8 cellular contexts compared by ENCODE assay signal in the genomic region with DNA sequence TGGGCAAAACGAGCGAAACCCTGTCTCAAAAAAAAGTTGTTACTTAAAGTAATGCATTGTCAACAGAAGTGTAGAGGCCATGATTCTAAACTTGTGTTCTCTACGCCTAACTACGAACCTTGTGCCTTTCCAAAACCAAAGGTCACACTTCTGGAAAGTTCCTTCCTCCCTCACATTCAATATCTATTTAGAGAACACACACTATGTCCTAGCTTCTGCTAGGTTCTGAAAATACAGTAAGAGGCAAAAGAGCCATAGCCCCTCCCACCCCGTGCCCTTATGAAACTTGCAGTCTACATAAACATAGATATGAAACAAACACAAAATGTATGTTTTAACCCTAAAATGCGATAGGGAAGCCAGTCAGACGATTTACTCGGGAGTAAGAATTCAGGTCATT. TPM values are rescaled to one million over a fixed set of nuclear protein-coding genes. Genes with fewer than 3 reads are reported as not detected.
A peak's percentile ranks its signal among the peaks of the same experiment; 100 is the strongest.
DNase-seq lines count a peak whose midpoint lies in the region; ATAC-seq, FAIRE-seq and TF ChIP-seq lines count a peak whose summit lies in the region.

No MANE protein-coding gene starts in this region.

- TF ChIP-seq CTCF in BJ (IDR thresholded peaks at IDR 0.05; ENCODE audit: insufficient read depth, low read depth, low read length) (no peak), HFF-Myc (IDR thresholded peaks at IDR 0.05; ENCODE audit: low read depth, low read length, missing control alignments) (no peak)

- H3K27me3 ChIP-seq in BJ (ENCODE audit: control insufficient read depth, insufficient read depth, low read length): no peaks in the 10 kb centered on the region; the same call in 1 of the 2 replicates
- H3K27me3 ChIP-seq in iPS-18a (ENCODE audit: control insufficient read depth, insufficient read depth, low read length): peaks cover 8% of the 10 kb centered on the region
- H3K27me3 ChIP-seq in stomach smooth muscle (ENCODE audit: control insufficient read depth in 1 of 2, insufficient read depth in 2 of 2, low read length in 2 of 2): no peaks in the 10 kb centered on the region

- no peak for ATAC-seq in activated T-helper 17 cell treated with anti-CD3 and anti-CD28 coated beads, Interleukin-2, amount 50 U/mL, for 72 hours (replicated peaks)

- no peaks in the 10 kb centered on the region for H3K27me3 Mint-ChIP-seq in activated T-helper 17 cell treated with anti-CD3 and anti-CD28 coated beads, Interleukin-2, amount 50 U/mL, for 72 hours

- no peaks in the 10 kb centered on the region for H3K4me1 ChIP-seq in iPS-18a (ENCODE audit: control insufficient read depth, low read depth, low read length)
- peaks cover 11% of the 10 kb centered on the region for H3K4me1 ChIP-seq in stomach smooth muscle (ENCODE audit: control insufficient read depth, insufficient read depth, low read length)

- no peaks in the 10 kb centered on the region for H3K36me3 ChIP-seq in BJ (ENCODE audit: control insufficient read depth, insufficient read depth, low read length)
- H3K36me3 ChIP-seq in iPS-18a (ENCODE audit: control insufficient read depth, low read depth, low read length): no peaks in the 10 kb centered on the region
- H3K36me3 ChIP-seq in stomach smooth muscle (ENCODE audit: control insufficient read depth in 2 of 2, insufficient read depth in 2 of 2, low read length in 2 of 2): no peaks in the 10 kb centered on the region

- H3K9me3 ChIP-seq in iPS-18a (ENCODE audit: control insufficient read depth, low read depth, low read length) (no peaks in the 10 kb centered on the region), stomach smooth muscle (ENCODE audit: control insufficient read depth in 2 of 2, low read length in 2 of 2) (no peaks in the 10 kb centered on the region)

- POLR2A ChIA-PET in BJ (lab: Charles Lee): no interaction called here

- H3K4me1 Mint-ChIP-seq in activated T-helper 17 cell treated with anti-CD3 and anti-CD28 coated beads, Interleukin-2, amount 50 U/mL, for 72 hours: peaks cover 11% of the 10 kb centered on the region

- TF ChIP-seq POLR2A in H54 (IDR thresholded peaks at IDR 0.05; ENCODE audit: low read depth, low read length): no peak

- no peak overlapping the region for H3K27ac ChIP-seq in iPS-18a (ENCODE audit: low read length)
- H3K27ac ChIP-seq in stomach smooth muscle (ENCODE audit: low read length): peak overlapping the region; percentile 61

- peak overlapping the region; percentile 84 for H3K4me3 Mint-ChIP-seq in activated T-helper 17 cell treated with anti-CD3 and anti-CD28 coated beads, Interleukin-2, amount 50 U/mL, for 72 hours

- H3K4me3 ChIP-seq in BJ (ENCODE audit: low read depth, low read length): peak overlapping the region; percentile 69
- peak overlapping the region; percentile 54 for H3K4me3 ChIP-seq in HFF-Myc (replicated peaks; ENCODE audit: low read depth, low read length)
- H3K4me3 ChIP-seq in iPS-18a (ENCODE audit: low read length): peak overlapping the region; percentile 80
- peak overlapping the region; percentile 85 to 93 for H3K4me3 ChIP-seq in stomach smooth muscle (ENCODE audit: low read length in 2 of 2)

- H3K36me3 Mint-ChIP-seq in activated T-helper 17 cell treated with anti-CD3 and anti-CD28 coated beads, Interleukin-2, amount 50 U/mL, for 72 hours (ENCODE audit: low read depth): peaks cover 11% of the 10 kb centered on the region

- no peak for FAIRE-seq in H54 (lab: Jason Lieb, UNC)

- no peaks in the 10 kb centered on the region for H3K9me3 Mint-ChIP-seq in activated T-helper 17 cell treated with anti-CD3 and anti-CD28 coated beads, Interleukin-2, amount 50 U/mL, for 72 hours

- H3K27ac Mint-ChIP-seq in activated T-helper 17 cell treated with anti-CD3 and anti-CD28 coated beads, Interleukin-2, amount 50 U/mL, for 72 hours: peak overlapping the region; percentile 90

- DNase-seq in BJ (ENCODE audit: low read depth) (no peak), HFF-Myc (ENCODE audit: extremely low read depth, low read depth) (no peak), NCI-H446 (lab: John Stamatoyannopoulos, UW) (no peak), H54 (ENCODE audit: insufficient read length, low spot score) (no peak), germinal center (ENCODE audit: low spot score) (no peak)

- CTCF ChIA-PET in BJ (lab: Yijun Ruan, JAX): interaction anchor here (0.8 to 8.2 kb wide), 25 partner anchors 10 to 745 kb away, joined by 3 to 116 read pairs (median 4); no protein-coding TSS in a partner anchor

- H3K9ac ChIP-seq in iPS-18a (ENCODE audit: low read length) (peak overlapping the region; percentile 53), stomach smooth muscle (ENCODE audit: low read length in 2 of 2) (peak overlapping the region; percentile 78)

RNA-seq across cellular contexts. Expression of a gene that starts 36.4 kb away (rescaled TPM):
- 19.1 and 35.8 TPM in 2 replicates for polyA plus RNA-seq in BJ (2011; rRNA removed)
- 18.0 and 19.1 TPM in 2 replicates for polyA minus RNA-seq in BJ (2011; rRNA and poly(A)+ RNA removed)
- 10 to 100 TPM; 34.3 to 38.9 TPM for total RNA-seq in activated T-helper 17 cell treated with anti-CD3 and anti-CD28 coated beads, Interleukin-2, amount 50 U/mL, for 72 hours
